ENCODE assay signal across 1 cellular context in genomic region chr2:31219131-31219969, GRCh38.
A peak's percentile ranks its signal among the peaks of the same experiment; 100 is the strongest.
TF ChIP-seq lines count a peak whose summit lies in the region.

No MANE protein-coding gene starts in this region.

TF ChIP-seq in GM12878, 131 proteins besides CTCF, POLR2A, EP300 and RAD21 (continues in another document):
- TF ChIP-seq RFX5 (IDR thresholded peaks at IDR 0.05; ENCODE audit: low read depth, low read length) (no peak), PAX8 (IDR thresholded peaks at IDR 0.05) (0 out of 2 replicates have a peak, but pooled peaks have one; percentile 55), BCL3 (IDR thresholded peaks at IDR 0.05; ENCODE audit: borderline replicate concordance, insufficient read depth, low read depth, low read length, poor library complexity, severe bottlenecking) (peak; percentile 26), IKZF2 (IDR thresholded peaks at IDR 0.05) (peak; percentile 34 to 69; a peak in 1 of 4 replicates), HSF1 (IDR thresholded peaks at IDR 0.05; ENCODE audit: low read depth, low read length) (no peak), NR2C2 (IDR thresholded peaks at IDR 0.05; ENCODE audit: borderline replicate concordance, control insufficient read depth, insufficient read length, low read depth) (no peak), NFIC (IDR thresholded peaks at IDR 0.05; ENCODE audit: low read depth, low read length) (peak; percentile 72; the same call in 1 of the 2 replicates), GABPA (IDR thresholded peaks at IDR 0.05; ENCODE audit: low read depth) (0 out of 2 replicates have a peak, but pooled peaks have one; percentile 21), YBX1 (IDR thresholded peaks at IDR 0.05) (no peak), ZBTB4 (CRISPR knock-in tag; IDR thresholded peaks at IDR 0.05) (no peak), EED (IDR thresholded peaks at IDR 0.05; ENCODE audit: low read depth) (peak; percentile 30), ATF7 (IDR thresholded peaks at IDR 0.05; ENCODE audit: low read depth) (0 out of 2 replicates have a peak, but pooled peaks have one; percentile 15), ZNF687 (IDR thresholded peaks at IDR 0.05) (peak; percentile 46; the same call in 1 of the 2 replicates), ETV6 (conservative IDR thresholded peaks at IDR 0.05 in 1 of 2, IDR thresholded peaks at IDR 0.05 in 1 of 2; ENCODE audit: borderline replicate concordance in 1 of 2, low read depth in 1 of 2) (peak in 1 of 2 experiments; percentile 54; a peak in 1 of 4 replicates), SMC3 (IDR thresholded peaks at IDR 0.05; ENCODE audit: borderline replicate concordance, low read length) (peak; percentile 9; the same call in 1 of the 2 replicates), ZBED1 (IDR thresholded peaks at IDR 0.05; ENCODE audit: borderline replicate concordance) (peak; percentile 40; the same call in 1 of the 2 replicates), IKZF1 (conservative IDR thresholded peaks at IDR 0.05) (peak; percentile 34; the same call in 1 of the 2 replicates), BHLHE40 (IDR thresholded peaks at IDR 0.05; ENCODE audit: borderline replicate concordance in 1 of 2, low read depth in 2 of 2, low read length in 1 of 2) (peak in 1 of 2 experiments; percentile 54; a peak in 1 of 4 replicates), MYC (IDR thresholded peaks at IDR 0.05; ENCODE audit: insufficient read depth, insufficient read length, insufficient replicate concordance, low read length, severe bottlenecking) (no peak), NBN (IDR thresholded peaks at IDR 0.05) (0 out of 2 replicates have a peak, but pooled peaks have one; percentile 37), TCF12 (IDR thresholded peaks at IDR 0.05; ENCODE audit: low read depth, low read length) (peak; percentile 72), PAX5 (IDR thresholded peaks at IDR 0.05; ENCODE audit: borderline replicate concordance, low read depth, low read length) (peak; percentile 94), ZNF592 (IDR thresholded peaks at IDR 0.05) (no peak), CREM (IDR thresholded peaks at IDR 0.05; ENCODE audit: low read depth) (peak; percentile 43; the same call in 1 of the 2 replicates), BACH1 (IDR thresholded peaks at IDR 0.05; ENCODE audit: borderline replicate concordance) (0 out of 2 replicates have a peak, but pooled peaks have one; percentile 34), KDM1A (IDR thresholded peaks at IDR 0.05; ENCODE audit: borderline replicate concordance) (no peak), PKNOX1 (IDR thresholded peaks at IDR 0.05) (peak; percentile 18; the same call in 1 of the 2 replicates), SPI1 (IDR thresholded peaks at IDR 0.05; ENCODE audit: borderline replicate concordance, insufficient read depth, low read depth, low read length) (peak; percentile 98), POU2F2 (IDR thresholded peaks at IDR 0.05; ENCODE audit: borderline replicate concordance, low read depth, low read length) (0 out of 3 replicates have a peak, but pooled peaks have one; percentile 54), MTA3 (IDR thresholded peaks at IDR 0.05; ENCODE audit: borderline replicate concordance, low read length) (peak; percentile 61; the same call in 1 of the 2 replicates), HDAC6 (IDR thresholded peaks at IDR 0.05; ENCODE audit: unreplicated experiment) (no peak), NR2F1 (conservative IDR thresholded peaks at IDR 0.05) (peak; percentile 32; the same call in 1 of the 2 replicates), CREB1 (IDR thresholded peaks at IDR 0.05; ENCODE audit: low read depth) (peak; percentile 40; the same call in 1 of the 2 replicates), WRNIP1 (IDR thresholded peaks at IDR 0.05; ENCODE audit: borderline replicate concordance, low read depth, low read length) (0 out of 2 replicates have a peak, but pooled peaks have one; percentile 36), IRF4 (IDR thresholded peaks at IDR 0.05; ENCODE audit: low read depth, low read length) (peak; percentile 45; the same call in 1 of the 2 replicates), DPF2 (IDR thresholded peaks at IDR 0.05) (0 out of 2 replicates have a peak, but pooled peaks have one; percentile 59), MLLT1 (IDR thresholded peaks at IDR 0.05) (0 out of 2 replicates have a peak, but pooled peaks have one; percentile 46), RCOR1 (conservative IDR thresholded peaks at IDR 0.05; ENCODE audit: low read depth, low read length) (peak; percentile 30; the same call in 1 of the 2 replicates), BCL11A (IDR thresholded peaks at IDR 0.05; ENCODE audit: low read depth, low read length) (0 out of 2 replicates have a peak, but pooled peaks have one; percentile 35), MTA2 (IDR thresholded peaks at IDR 0.05; ENCODE audit: low read depth) (0 out of 2 replicates have a peak, but pooled peaks have one; percentile 47), ASH2L (IDR thresholded peaks at IDR 0.05; ENCODE audit: borderline replicate concordance, low read depth) (peak; percentile 75; the same call in 1 of the 2 replicates), SREBF2 (IDR thresholded peaks at IDR 0.05; ENCODE audit: low read length) (no peak), TCF3 (IDR thresholded peaks at IDR 0.05; ENCODE audit: borderline replicate concordance, insufficient read depth, low read depth, low read length) (peak; percentile 85)
